In genomic region chr4:59517007-59517406, GRCh38 we compare ENCODE assay signal across 28 cellular contexts.
"Had no signal": no experiment of that assay in that cellular context is flagged by ENCODE, and none has a peak within 500 bp of the region (broad histone marks: within the 10 kb centered on the region; RNA-seq: fewer than 3 reads in every experiment).

No MANE protein-coding gene starts in this region.

- FAIRE-seq: endometrium, endothelial cell of umbilical vein had no signal

- ATAC-seq: activated T-helper 17 cell treated with anti-CD3 and anti-CD28 coated beads, Interleukin-2, amount 50 U/mL, for 72 hours; body of pancreas had no signal

- H3K9me3 Mint-ChIP-seq: activated T-helper 17 cell treated with anti-CD3 and anti-CD28 coated beads, Interleukin-2, amount 50 U/mL, for 72 hours had no signal

- H3K36me3 Mint-ChIP-seq: activated naive CD8-positive, alpha-beta T cell had no signal

- H3K27ac ChIP-seq: body of pancreas, colonic mucosa, epithelial cell of prostate, esophagus squamous epithelium had no signal

- H3K36me3 ChIP-seq: colonic mucosa, esophagus squamous epithelium had no signal

- H3K4me1 ChIP-seq: body of pancreas, colonic mucosa, esophagus squamous epithelium had no signal

- H3K27ac Mint-ChIP-seq: activated CD4-positive, alpha-beta memory T cell treated with anti-CD3 and anti-CD28 coated beads, Interleukin-2, amount 10 ng/mL, durations not matched to agents 7 days and 5 days; activated CD4-positive, alpha-beta T cell treated with anti-CD3 and anti-CD28 coated beads, Interleukin-2, amount 10 ng/mL, durations not matched to agents 7 days and 5 days; activated naive CD8-positive, alpha-beta T cell; activated T-cell treated with anti-CD3 and anti-CD28 coated beads, Interleukin-2, amount 50 U/mL, for 24 hours; activated T-helper 17 cell treated with anti-CD3 and anti-CD28 coated beads, Interleukin-2, amount 50 U/mL, for 72 hours had no signal

- H3K4me3 ChIP-seq: body of pancreas, colonic mucosa, esophagus squamous epithelium had no signal

- H3K27me3 ChIP-seq: body of pancreas, colonic mucosa, esophagus squamous epithelium had no signal

- H3K27me3 Mint-ChIP-seq: activated CD4-positive, alpha-beta memory T cell treated with anti-CD3 and anti-CD28 coated beads, Interleukin-2, amount 10 ng/mL, durations not matched to agents 7 days and 5 days; activated CD4-positive, alpha-beta T cell treated with anti-CD3 and anti-CD28 coated beads, Interleukin-2, amount 10 ng/mL, durations not matched to agents 7 days and 5 days; activated naive CD8-positive, alpha-beta T cell; activated T-cell treated with anti-CD3 and anti-CD28 coated beads, Interleukin-2, amount 50 U/mL, for 24 hours; activated T-helper 17 cell treated with anti-CD3 and anti-CD28 coated beads, Interleukin-2, amount 50 U/mL, for 72 hours had no signal

- H3K4me3 Mint-ChIP-seq: activated CD4-positive, alpha-beta memory T cell treated with anti-CD3 and anti-CD28 coated beads, Interleukin-2, amount 10 ng/mL, durations not matched to agents 7 days and 5 days; activated CD4-positive, alpha-beta T cell treated with anti-CD3 and anti-CD28 coated beads, Interleukin-2, amount 10 ng/mL, durations not matched to agents 7 days and 5 days; activated naive CD8-positive, alpha-beta T cell; activated T-cell treated with anti-CD3 and anti-CD28 coated beads, Interleukin-2, amount 50 U/mL, for 24 hours; activated T-helper 17 cell treated with anti-CD3 and anti-CD28 coated beads, Interleukin-2, amount 50 U/mL, for 72 hours had no signal

- DNase-seq: activated CD4-positive, alpha-beta memory T cell treated with anti-CD3 and anti-CD28 coated beads, Interleukin-2, amount 10 ng/mL, durations not matched to agents 7 days and 5 days; activated CD4-positive, alpha-beta T cell treated with anti-CD3 and anti-CD28 coated beads for 4 hours; activated CD4-positive, alpha-beta T cell treated with anti-CD3 and anti-CD28 coated beads, Interleukin-2, amount 10 ng/mL, durations not matched to agents 7 days and 5 days; activated CD4-positive, alpha-beta T cell treated with anti-CD3 and anti-CD28 coated beads, Interleukin-2, amount 50 U/mL, for 4 hours; activated CD4-positive, CD25-positive, alpha-beta regulatory T cell; activated CD4-positive, CD25-positive, alpha-beta regulatory T cell treated with anti-CD3 and anti-CD28 coated beads, Interleukin-2, amount 50 U/mL, for 72 hours; activated CD8-positive, alpha-beta memory T cell treated with anti-CD3 and anti-CD28 coated beads, Interleukin-2, amount 50 U/mL, for 48 hours; activated effector memory CD4-positive, alpha-beta T cell treated with Interleukin-2 at 50 U/mL for 16 hours; activated gamma-delta T cell treated with Interleukin-2 at 50 U/mL for 16 hours; activated naive CD4-positive, alpha-beta T cell treated with anti-CD3 and anti-CD28 coated beads, Interleukin-2, amount 50 U/mL, for 16 hours; activated naive CD4-positive, alpha-beta T cell treated with Interleukin-2 at 50 U/mL for 16 hours; activated T-cell treated with anti-CD3 and anti-CD28 coated beads for 4 hours; activated T-cell treated with anti-CD3 and anti-CD28 coated beads, Interleukin-2, amount 50 U/mL, for 24 hours; amniotic stem cell; anterior cingulate cortex; body of pancreas; caudate nucleus; colonic mucosa; effector CD8-positive, alpha-beta T cell; esophagus squamous epithelium; foreskin melanocyte; head of caudate nucleus; T-helper 2 cell had no signal

- H3K4me1 Mint-ChIP-seq: activated CD4-positive, alpha-beta memory T cell treated with anti-CD3 and anti-CD28 coated beads, Interleukin-2, amount 10 ng/mL, durations not matched to agents 7 days and 5 days; activated CD4-positive, alpha-beta T cell treated with anti-CD3 and anti-CD28 coated beads, Interleukin-2, amount 10 ng/mL, durations not matched to agents 7 days and 5 days; activated T-helper 17 cell treated with anti-CD3 and anti-CD28 coated beads, Interleukin-2, amount 50 U/mL, for 72 hours had no signal

- H3K9me3 ChIP-seq: body of pancreas, colonic mucosa, esophagus squamous epithelium had no signal
